Comparison of ENCODE assay signal across 39 cellular contexts in the genomic region with DNA sequence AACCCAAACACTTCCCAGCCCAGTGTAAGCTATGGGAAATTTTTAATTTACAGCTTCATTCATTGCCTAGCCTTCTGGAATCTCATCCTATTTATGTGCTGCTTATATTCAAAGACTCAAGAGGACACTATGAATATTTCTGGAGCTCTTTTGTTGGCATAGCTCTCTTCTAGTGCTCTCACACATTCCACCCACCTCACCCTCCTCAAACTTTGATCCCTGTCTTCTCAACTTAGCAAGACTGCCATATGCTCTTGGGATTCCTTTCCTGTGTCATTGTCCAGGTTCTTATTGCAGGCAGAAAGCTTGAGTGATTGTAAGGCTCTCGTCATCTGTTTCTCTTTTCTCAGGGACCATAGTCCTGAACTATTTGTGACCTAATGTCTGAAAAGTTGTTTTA. TPM values are rescaled to one million over a fixed set of nuclear protein-coding genes. Genes with fewer than 3 reads are reported as not detected.
"Had no signal": no experiment of that assay in that cellular context is flagged by ENCODE, and none has a peak within 500 bp of the region (broad histone marks: within the 10 kb centered on the region; RNA-seq: fewer than 3 reads in every experiment).

No MANE protein-coding gene starts in this region.

- H3K36me3 Mint-ChIP-seq: activated CD4-positive, alpha-beta memory T cell treated with anti-CD3 and anti-CD28 coated beads for 36 hours had no signal

- H3K4me1 Mint-ChIP-seq: activated B cell treated with CpG ODN at 0.5 μM for 24 hours; activated CD4-positive, alpha-beta T cell treated with anti-CD3 and anti-CD28 coated beads for 36 hours; activated naive CD8-positive, alpha-beta T cell treated with anti-CD3 and anti-CD28 coated beads for 36 hours; activated T-helper 17 cell treated with anti-CD3 and anti-CD28 coated beads, Interleukin-2, amount 50 U/mL, for 72 hours had no signal

- H3K4me3 Mint-ChIP-seq: activated B cell treated with CpG ODN at 0.5 μM for 24 hours; activated CD4-positive, alpha-beta memory T cell treated with anti-CD3 and anti-CD28 coated beads for 36 hours; activated CD4-positive, alpha-beta T cell treated with anti-CD3 and anti-CD28 coated beads for 36 hours; activated CD8-positive, alpha-beta T cell treated with anti-CD3 and anti-CD28 coated beads for 36 hours; activated naive CD4-positive, alpha-beta T cell treated with anti-CD3 and anti-CD28 coated beads for 36 hours; activated naive CD8-positive, alpha-beta T cell treated with anti-CD3 and anti-CD28 coated beads for 36 hours; activated T-cell treated with anti-CD3 and anti-CD28 coated beads, Interleukin-2, amount 50 U/mL, for 4 hours; activated T-cell treated with anti-CD3 and anti-CD28 coated beads, Interleukin-2, amount 50 U/mL, for 72 hours; activated T-helper 1 cell treated with anti-CD3 and anti-CD28 coated beads, Interleukin-12 subunit alpha, Interleukin-12 subunit beta, Interleukin-2, Interleukin-4 antibody, amounts not matched to agents 30 ng/mL and 10 ng/mL and 1 ng/mL, durations not matched to agents 14 hours and 24 hours and 36 hours; activated T-helper 17 cell treated with anti-CD3 and anti-CD28 coated beads, Interleukin-2, amount 50 U/mL, for 72 hours; T-helper 1 cell treated with Interleukin-12 subunit alpha and Interleukin-12 subunit beta and Interleukin-4 antibody, amounts not matched to agents 30 μg/mL and 1 μg/mL, for 36 hours; T-helper 2 cell treated with Interferon-gamma antibody and Interleukin-4, amounts not matched to agents 5 μg/mL and 100 μg/mL, for 36 hours had no signal

- H3K27me3 ChIP-seq: adrenal gland, body of pancreas, brain microvascular endothelial cell had no signal

- H3K4me3 ChIP-seq: adrenal gland, body of pancreas, breast epithelium had no signal

- H3K36me3 ChIP-seq: adrenal gland, brain microvascular endothelial cell, breast epithelium had no signal

- H3K4me1 ChIP-seq: adrenal gland, body of pancreas, breast epithelium had no signal

- H3K9me3 ChIP-seq: adrenal gland, body of pancreas had no signal

- DNase-seq: activated B cell treated with CpG ODN at 0.5 μM for 24 hours; activated CD4-positive, alpha-beta memory T cell treated with anti-CD3 and anti-CD28 coated beads for 36 hours; activated CD4-positive, alpha-beta T cell treated with anti-CD3 and anti-CD28 coated beads for 36 hours; activated CD4-positive, alpha-beta T cell treated with anti-CD3 and anti-CD28 coated beads for 48 hours; activated CD4-positive, alpha-beta T cell treated with anti-CD3 and anti-CD28 coated beads, Interleukin-2, amount 50 U/mL, for 1 hour; activated CD4-positive, alpha-beta T cell treated with anti-CD3 and anti-CD28 coated beads, Interleukin-2, amount 50 U/mL, for 4 hours; activated CD4-positive, CD25-positive, alpha-beta regulatory T cell treated with anti-CD3 and anti-CD28 coated beads, Interleukin-2, amount 50 U/mL, for 72 hours; activated CD8-positive, alpha-beta memory T cell treated with anti-CD3 and anti-CD28 coated beads, Interleukin-2, amount 50 U/mL, for 4 hours; activated CD8-positive, alpha-beta T cell treated with anti-CD3 and anti-CD28 coated beads for 36 hours; activated effector memory CD4-positive, alpha-beta T cell treated with anti-CD3 and anti-CD28 coated beads, Interleukin-2, amount 50 U/mL, for 16 hours; activated gamma-delta T cell treated with Interleukin-2 at 50 U/mL for 16 hours; activated naive CD4-positive, alpha-beta T cell; activated naive CD4-positive, alpha-beta T cell treated with anti-CD3 and anti-CD28 coated beads for 36 hours; activated naive CD4-positive, alpha-beta T cell treated with anti-CD3 and anti-CD28 coated beads, Interleukin-2, amount 50 U/mL, for 16 hours; activated naive CD8-positive, alpha-beta T cell treated with anti-CD3 and anti-CD28 coated beads for 36 hours; activated T-cell treated with anti-CD3 and anti-CD28 coated beads for 4 hours; activated T-cell treated with anti-CD3 and anti-CD28 coated beads, Interleukin-2, amount 50 U/mL, for 1 hour; activated T-cell treated with anti-CD3 and anti-CD28 coated beads, Interleukin-2, amount 50 U/mL, for 4 hours; activated T-cell treated with anti-CD3 and anti-CD28 coated beads, Interleukin-2, amount 50 U/mL, for 72 hours; adrenal gland; amniotic stem cell; aorta; body of pancreas; brain microvascular endothelial cell; central memory CD4-positive, alpha-beta T cell; SW 1271; T-helper 1 cell; T-helper 2 cell; T-helper 9 cell had no signal

- H3K27ac ChIP-seq: adrenal gland, body of pancreas, brain microvascular endothelial cell, breast epithelium, VCaP had no signal

- ATAC-seq: activated CD4-positive, alpha-beta T cell treated with anti-CD3 and anti-CD28 coated beads for 36 hours; activated CD8-positive, alpha-beta T cell treated with anti-CD3 and anti-CD28 coated beads for 36 hours; activated naive CD4-positive, alpha-beta T cell treated with anti-CD3 and anti-CD28 coated beads, Interleukin-2, amount 50 U/mL, for 72 hours; activated T-cell treated with anti-CD3 and anti-CD28 coated beads, Interleukin-2, amount 50 U/mL, for 4 hours; activated T-cell treated with anti-CD3 and anti-CD28 coated beads, Interleukin-2, amount 50 U/mL, for 72 hours; activated T-helper 17 cell treated with anti-CD3 and anti-CD28 coated beads, Interleukin-2, amount 50 U/mL, for 72 hours; body of pancreas had no signal

- H3K27ac Mint-ChIP-seq: activated B cell treated with CpG ODN at 0.5 μM for 24 hours; activated CD4-positive, alpha-beta memory T cell treated with anti-CD3 and anti-CD28 coated beads for 36 hours; activated CD4-positive, alpha-beta T cell treated with anti-CD3 and anti-CD28 coated beads for 36 hours; activated CD8-positive, alpha-beta T cell treated with anti-CD3 and anti-CD28 coated beads for 36 hours; activated naive CD4-positive, alpha-beta T cell treated with anti-CD3 and anti-CD28 coated beads for 36 hours; activated naive CD4-positive, alpha-beta T cell treated with anti-CD3 and anti-CD28 coated beads, Interleukin-2, amount 50 U/mL, for 72 hours; activated naive CD8-positive, alpha-beta T cell treated with anti-CD3 and anti-CD28 coated beads for 36 hours; activated T-cell treated with anti-CD3 and anti-CD28 coated beads, Interleukin-2, amount 50 U/mL, for 72 hours; activated T-helper 1 cell treated with anti-CD3 and anti-CD28 coated beads, Interleukin-12 subunit alpha, Interleukin-12 subunit beta, Interleukin-2, Interleukin-4 antibody, amounts not matched to agents 30 ng/mL and 10 ng/mL and 1 ng/mL, durations not matched to agents 14 hours and 24 hours and 36 hours; activated T-helper 17 cell treated with anti-CD3 and anti-CD28 coated beads, Interleukin-2, amount 50 U/mL, for 72 hours; T-helper 1 cell treated with Interleukin-12 subunit alpha and Interleukin-12 subunit beta and Interleukin-4 antibody, amounts not matched to agents 30 μg/mL and 1 μg/mL, for 36 hours; T-helper 2 cell treated with Interferon-gamma antibody and Interleukin-4, amounts not matched to agents 5 μg/mL and 100 μg/mL, for 36 hours had no signal

- H3K9me3 Mint-ChIP-seq: activated T-helper 17 cell treated with anti-CD3 and anti-CD28 coated beads, Interleukin-2, amount 50 U/mL, for 72 hours; T-helper 1 cell treated with Interleukin-12 subunit alpha and Interleukin-12 subunit beta and Interleukin-4 antibody, amounts not matched to agents 30 μg/mL and 1 μg/mL, for 36 hours; T-helper 2 cell treated with Interferon-gamma antibody and Interleukin-4, amounts not matched to agents 5 μg/mL and 100 μg/mL, for 36 hours had no signal

RNA-seq across cellular contexts. Expression of a gene that starts 18.0 kb away (rescaled TPM):
- total RNA-seq: activated B cell treated with CpG ODN at 0.5 μM for 24 hours; activated CD4-positive, alpha-beta memory T cell treated with anti-CD3 and anti-CD28 coated beads for 36 hours; activated CD4-positive, alpha-beta T cell treated with anti-CD3 and anti-CD28 coated beads for 36 hours; activated CD8-positive, alpha-beta memory T cell treated with anti-CD3 and anti-CD28 coated beads for 36 hours; activated naive CD4-positive, alpha-beta T cell treated with anti-CD3 and anti-CD28 coated beads for 36 hours; activated naive CD4-positive, alpha-beta T cell treated with anti-CD3 and anti-CD28 coated beads, Interleukin-2, amount 50 U/mL, for 72 hours; activated naive CD8-positive, alpha-beta T cell treated with anti-CD3 and anti-CD28 coated beads for 36 hours; activated T-cell treated with anti-CD3 and anti-CD28 coated beads, Interleukin-2, amount 50 U/mL, for 72 hours; activated T-helper 1 cell treated with anti-CD3 and anti-CD28 coated beads, Interleukin-12 subunit alpha, Interleukin-12 subunit beta, Interleukin-2, Interleukin-4 antibody, amounts not matched to agents 30 ng/mL and 10 ng/mL and 1 ng/mL, durations not matched to agents 14 hours and 24 hours and 36 hours; activated T-helper 17 cell treated with anti-CD3 and anti-CD28 coated beads, Interleukin-2, amount 50 U/mL, for 72 hours; aorta; astrocyte; body of pancreas; breast epithelium; cardiac septum had no signal

RNA-seq across cellular contexts. Expression of a gene that starts 44.4 kb away (rescaled TPM):
- total RNA-seq: activated B cell treated with CpG ODN at 0.5 μM for 24 hours; activated CD4-positive, alpha-beta memory T cell treated with anti-CD3 and anti-CD28 coated beads for 36 hours; activated CD4-positive, alpha-beta T cell treated with anti-CD3 and anti-CD28 coated beads for 36 hours; activated CD8-positive, alpha-beta memory T cell treated with anti-CD3 and anti-CD28 coated beads for 36 hours; activated CD8-positive, alpha-beta T cell treated with anti-CD3 and anti-CD28 coated beads for 36 hours; activated naive CD4-positive, alpha-beta T cell treated with anti-CD3 and anti-CD28 coated beads for 36 hours; activated naive CD4-positive, alpha-beta T cell treated with anti-CD3 and anti-CD28 coated beads, Interleukin-2, amount 50 U/mL, for 72 hours; activated naive CD8-positive, alpha-beta T cell treated with anti-CD3 and anti-CD28 coated beads for 36 hours; activated T-cell treated with anti-CD3 and anti-CD28 coated beads, Interleukin-2, amount 50 U/mL, for 4 hours; activated T-cell treated with anti-CD3 and anti-CD28 coated beads, Interleukin-2, amount 50 U/mL, for 72 hours; activated T-helper 1 cell treated with anti-CD3 and anti-CD28 coated beads, Interleukin-12 subunit alpha, Interleukin-12 subunit beta, Interleukin-2, Interleukin-4 antibody, amounts not matched to agents 30 ng/mL and 10 ng/mL and 1 ng/mL, durations not matched to agents 14 hours and 24 hours and 36 hours; activated T-helper 17 cell treated with anti-CD3 and anti-CD28 coated beads, Interleukin-2, amount 50 U/mL, for 72 hours; adrenal gland; aorta; astrocyte; body of pancreas; cardiac septum had no signal
